In genomic region chr19:39125554-39126311, GRCh38 we compare ENCODE assay signal across 8 cellular contexts. TPM values are rescaled to one million over a fixed set of nuclear protein-coding genes. Genes with fewer than 3 reads are reported as not detected.
DNase-seq lines count a peak whose midpoint lies in the region; ATAC-seq and TF ChIP-seq lines count a peak whose summit lies in the region.

TSS of gene PAK4 (plus strand) at chr19:39125786. CDS start at chr19:39169554, 43,768 bp downstream.

- H3K9me3 ChIP-seq in cardiac muscle cell (ENCODE audit: low read depth) (no peaks in the 10 kb centered on the region), trophoblast cell (ENCODE audit: insufficient read depth, low read depth, low read length) (no peaks in the 10 kb centered on the region)

- H3K14ac ChIP-seq in trophoblast cell (ENCODE audit: low read length): peak within 1 kb of the TSS; percentile 98

- DNase-seq in NCI-H1436 treated with DMSO at 0.1 percent for 48 hours (lab: John Stamatoyannopoulos, UW) (peak; percentile 85), T-cell (peak; percentile 86 to 97 (median 93)), cardiac muscle cell (ENCODE audit: low read depth in 1 of 2, low spot score in 1 of 2) (peak; percentile 98 to 99), trophoblast cell (peak; percentile 98 to 99), type B pancreatic cell (ENCODE audit: extremely low spot score, unreplicated experiment) (peak; percentile 99)

- H2BK5ac ChIP-seq in trophoblast cell (ENCODE audit: low read depth, low read length, poor library complexity): peak within 1 kb of the TSS; percentile 97

- H3K9me3 Mint-ChIP-seq in T-cell: no peaks in the 10 kb centered on the region
- no peaks in the 10 kb centered on the region for H3K9me3 Mint-ChIP-seq in type B pancreatic cell

- CTCF ChIA-PET in T-cell (lab: Charles Lee): no interaction called here

- H3K27ac ChIP-seq in adipose tissue (ENCODE audit: low read depth, low read length) (no peak within 1 kb of the TSS), cardiac muscle cell (peak within 1 kb of the TSS; percentile 82), trophoblast cell (ENCODE audit: low read depth, low read length) (peak within 1 kb of the TSS; percentile 87)

- peak within 1 kb of the TSS; percentile 95 to 96 for H3K27ac Mint-ChIP-seq in T-cell
- peak within 1 kb of the TSS; percentile 96 for H3K27ac Mint-ChIP-seq in type B pancreatic cell

- H3K23ac ChIP-seq in trophoblast cell (ENCODE audit: low read length): no peak within 1 kb of the TSS

- H3K18ac ChIP-seq in trophoblast cell (ENCODE audit: low read length): peak within 1 kb of the TSS; percentile 100

- H4K91ac ChIP-seq in trophoblast cell (ENCODE audit: low read depth, low read length): peak within 1 kb of the TSS; percentile 98

- peak within 1 kb of the TSS; percentile 75 for H3K4me3 ChIP-seq in GM12875 (ENCODE audit: low read depth, low read length)
- H3K4me3 ChIP-seq in cardiac muscle cell: peak within 1 kb of the TSS; percentile 66
- peak within 1 kb of the TSS; percentile 99 for H3K4me3 ChIP-seq in trophoblast cell (ENCODE audit: low read depth, low read length)

- H2AFZ ChIP-seq in trophoblast cell (ENCODE audit: insufficient read depth, low read length, poor library complexity): peak within 1 kb of the TSS; percentile 96

- peaks cover 10% of the 10 kb centered on the region for H3K4me1 ChIP-seq in cardiac muscle cell (ENCODE audit: low read depth)
- peaks cover 14 to 19% of the 10 kb centered on the region in 2 experiments for H3K4me1 ChIP-seq in trophoblast cell (ENCODE audit: control insufficient read depth in 1 of 2, insufficient read depth in 2 of 2, low read length in 2 of 2)

- WGBS in adipose tissue, 3 donors: 1% methylated on average over 62 to 64 of the region's 64 CpGs
- WGBS in trophoblast cell (ENCODE audit: extremely low coverage, insufficient coverage, insufficient read length): no CpG with 5 or more reads among the region's 64 CpGs

- H3K4ac ChIP-seq in trophoblast cell (ENCODE audit: low read depth, low read length): peak within 1 kb of the TSS; percentile 99

- no peaks in the 10 kb centered on the region for H3K27me3 ChIP-seq in cardiac muscle cell
- H3K27me3 ChIP-seq in trophoblast cell (ENCODE audit: insufficient read depth, low read length): no peaks in the 10 kb centered on the region

- H3K4me2 ChIP-seq in trophoblast cell (ENCODE audit: low read length): peak within 1 kb of the TSS; percentile 91

- H3K4me3 Mint-ChIP-seq in T-cell (peak within 1 kb of the TSS; percentile 92 to 96 (median 94)), type B pancreatic cell (peak within 1 kb of the TSS; percentile 97)

- H3K9ac ChIP-seq in trophoblast cell (ENCODE audit: low read length): peak within 1 kb of the TSS; percentile 93

- no peaks in the 10 kb centered on the region for H3K36me3 Mint-ChIP-seq in T-cell
- no peaks in the 10 kb centered on the region for H3K36me3 Mint-ChIP-seq in type B pancreatic cell

- no peak for TF ChIP-seq CTCF in GM12875 (IDR thresholded peaks at IDR 0.05; ENCODE audit: borderline replicate concordance, insufficient read depth, low read depth, low read length)
- no peak for TF ChIP-seq CTCF in cardiac muscle cell (IDR thresholded peaks at IDR 0.05; ENCODE audit: low read depth, low read length)
- TF ChIP-seq CTCF in type B pancreatic cell (conservative IDR thresholded peaks at IDR 0.05): no peak

- peak within 1 kb of the TSS; percentile 99 for H4K8ac ChIP-seq in trophoblast cell (ENCODE audit: low read depth, low read length)

- H3K27me3 Mint-ChIP-seq in T-cell (peaks cover 0 to 6% of the 10 kb centered on the region in 2 donors), type B pancreatic cell (peaks cover 6% of the 10 kb centered on the region)

- H2BK120ac ChIP-seq in trophoblast cell (ENCODE audit: insufficient read depth, low read length, poor library complexity): peak within 1 kb of the TSS; percentile 99

- no peaks in the 10 kb centered on the region for H3K36me3 ChIP-seq in cardiac muscle cell
- peaks cover 0 to 3% of the 10 kb centered on the region in 2 experiments for H3K36me3 ChIP-seq in trophoblast cell (ENCODE audit: control insufficient read depth in 1 of 2, insufficient read depth in 2 of 2, low read length in 2 of 2)

- ATAC-seq in HG02798 (IDR thresholded peaks at IDR 0.05; ENCODE audit: poor library complexity, unreplicated experiment): peak; percentile 98
- ATAC-seq in T-cell (replicated peaks in 1 of 4): peak; percentile 94 to 99 (median 98)

- H3K4me1 Mint-ChIP-seq in T-cell (peaks cover 39 to 61% (median 48%) of the 10 kb centered on the region in 3 donors), type B pancreatic cell (ENCODE audit: unreplicated experiment) (peaks cover 43% of the 10 kb centered on the region)

- peaks cover 6% of the 10 kb centered on the region for H3K79me1 ChIP-seq in trophoblast cell (ENCODE audit: low read length)

- H2BK12ac ChIP-seq in trophoblast cell (ENCODE audit: low read length): peak within 1 kb of the TSS; percentile 48

- H2AK5ac ChIP-seq in trophoblast cell (ENCODE audit: low read length): peak within 1 kb of the TSS; percentile 98

- H4K12ac ChIP-seq in trophoblast cell (ENCODE audit: low read depth, low read length): peak within 1 kb of the TSS; percentile 98

- POLR2A ChIA-PET in T-cell (lab: Charles Lee): no interaction called here

- H3K79me2 ChIP-seq in trophoblast cell (ENCODE audit: control insufficient read depth, insufficient read depth, low read length, poor library complexity): peaks cover 21% of the 10 kb centered on the region

RNA-seq across cellular contexts. Expression of gene PAK4, which starts in this region (rescaled TPM):
- total RNA-seq in T-cell: 10 to 100 TPM in 3 of 5 donors, 1 to 10 TPM in 2; 8.6 to 16.8 (median 12.9) TPM
- 10 to 100 TPM; 13.2 to 23.7 (median 14.2) TPM for polyA plus RNA-seq in adipose tissue
- 28.7 and 57.9 TPM in 2 replicates for total RNA-seq in cardiac muscle cell
- 32.5 and 62.2 TPM in 2 replicates for polyA plus RNA-seq in cardiac muscle cell
- polyA plus RNA-seq in trophoblast cell (2013): 117 and 130 TPM in 2 replicates
- total RNA-seq in type B pancreatic cell (ENCODE audit: low replicate concordance): 52.1 and 64.3 TPM in 2 replicates
